In the genomic region with DNA sequence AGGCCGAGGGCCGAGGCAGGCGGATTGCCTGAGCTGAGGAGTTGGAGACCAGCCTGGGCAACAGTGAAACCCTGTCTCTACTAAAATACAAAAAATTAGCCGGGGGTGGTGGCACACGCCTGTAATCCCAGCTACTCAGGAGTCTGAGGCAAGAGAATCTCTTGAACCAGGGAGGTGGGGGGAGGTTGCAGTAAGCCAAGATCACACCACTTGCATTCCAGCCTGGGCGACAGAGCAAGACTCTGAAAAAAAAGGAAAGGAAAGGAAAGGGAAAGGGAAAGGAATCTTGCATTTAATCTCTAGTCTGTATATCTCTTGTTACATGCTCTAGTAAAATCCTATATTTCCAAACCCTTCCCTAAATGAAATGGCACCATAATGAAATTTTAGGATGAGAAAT, we compare ENCODE assay signal across 34 cellular contexts.
"Had no signal": no experiment of that assay in that cellular context is flagged by ENCODE, and none has a peak within 500 bp of the region (broad histone marks: within the 10 kb centered on the region; RNA-seq: fewer than 3 reads in every experiment).

No MANE protein-coding gene starts in this region.

- H3K4me1 ChIP-seq: ascending aorta, Peyer's patch had no signal

- H3K9me3 ChIP-seq: ascending aorta, MG63, Peyer's patch had no signal

- H3K4me3 ChIP-seq: ascending aorta, cardiac muscle cell, MG63, Peyer's patch had no signal

- ATAC-seq: activated CD8-positive, alpha-beta T cell treated with anti-CD3 and anti-CD28 coated beads for 36 hours; activated T-cell treated with anti-CD3 and anti-CD28 coated beads, Interleukin-2, amount 50 U/mL, for 72 hours; activated T-helper 17 cell treated with anti-CD3 and anti-CD28 coated beads, Interleukin-2, amount 50 U/mL, for 72 hours; PC-3 had no signal

- H3K36me3 ChIP-seq: ascending aorta, cardiac muscle cell, MG63, Peyer's patch had no signal

- DNase-seq: activated CD4-positive, alpha-beta T cell treated with anti-CD3 and anti-CD28 coated beads for 1 hour; activated CD4-positive, alpha-beta T cell treated with anti-CD3 and anti-CD28 coated beads for 48 hours; activated CD4-positive, CD25-positive, alpha-beta regulatory T cell; activated CD8-positive, alpha-beta T cell treated with anti-CD3 and anti-CD28 coated beads for 36 hours; activated effector memory CD4-positive, alpha-beta T cell treated with anti-CD3 and anti-CD28 coated beads, Interleukin-2, amount 50 U/mL, for 16 hours; activated naive CD4-positive, alpha-beta T cell; activated naive CD4-positive, alpha-beta T cell treated with anti-CD3 and anti-CD28 coated beads, Interleukin-2, amount 50 U/mL, for 16 hours; activated naive CD8-positive, alpha-beta T cell treated with anti-CD3 and anti-CD28 coated beads for 36 hours; activated T-cell treated with anti-CD3 and anti-CD28 coated beads, Interleukin-2, amount 50 U/mL, for 1 hour; activated T-cell treated with anti-CD3 and anti-CD28 coated beads, Interleukin-2, amount 50 U/mL, for 72 hours; amniotic stem cell; Kasumi-1; KG1; MG63; NCI-H1048; NCI-H1105 treated with DMSO at 0.1 percent for 48 hours; NCI-H1436; NCI-H1694 treated with DMSO at 0.1 percent for 48 hours; NCI-H2029; NCI-H510A; NCI-H526; NCI-H748 treated with DMSO at 0.1 percent for 48 hours; NK-92 treated with Interleukin-12 subunit alpha and Interleukin-12 subunit beta, amount 100 ng/mL, for 24 hours; PC-3; Peyer's patch; RPMI8226; SW 1271; T-helper 1 cell; T-helper 2 cell; T-helper 9 cell had no signal

- H3K27me3 ChIP-seq: ascending aorta, cardiac muscle cell, MG63, Peyer's patch had no signal

- H3K27ac ChIP-seq: ascending aorta, cardiac muscle cell, Peyer's patch, VCaP had no signal
